In the genomic region with DNA sequence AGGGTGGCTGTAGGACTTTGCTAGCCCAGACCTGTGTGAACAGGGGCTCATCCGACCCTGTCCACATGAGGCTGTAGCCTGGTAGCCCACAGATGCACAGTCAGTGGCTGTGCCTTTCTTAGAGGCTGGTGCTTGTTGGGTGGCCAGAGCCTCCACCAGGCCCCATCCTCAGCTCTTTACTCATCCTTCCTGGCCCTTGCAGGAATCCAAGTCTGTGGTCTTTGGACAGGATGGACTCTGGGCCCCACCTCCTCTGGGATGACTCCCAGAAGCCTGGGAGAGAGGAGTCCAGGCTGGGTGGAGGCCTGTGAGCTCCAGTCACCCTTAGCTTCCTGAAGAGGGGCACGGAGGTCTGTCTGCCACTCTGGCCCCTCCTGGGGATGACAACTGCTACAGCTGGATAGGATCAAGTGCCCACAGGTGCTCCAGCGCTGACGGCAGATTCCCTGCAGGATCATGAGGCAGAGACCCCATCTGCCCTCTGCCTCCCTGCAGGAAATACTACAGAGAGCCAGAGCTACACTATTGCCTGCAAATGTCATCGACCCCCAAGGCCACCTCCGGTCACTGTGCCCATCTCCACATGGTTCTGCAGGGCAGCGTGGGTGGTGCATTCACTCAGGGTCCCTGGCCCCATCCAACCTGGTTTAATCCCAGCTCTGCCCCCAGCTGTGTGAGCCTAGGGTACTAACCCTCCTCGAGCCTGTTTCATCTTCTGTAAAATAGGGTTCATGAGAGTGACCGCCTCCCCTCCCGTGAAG, we compare ENCODE assay signal across 13 cellular contexts.
A peak's percentile ranks its signal among the peaks of the same experiment; 100 is the strongest.
DNase-seq lines count a peak whose midpoint lies in the region; TF ChIP-seq lines count a peak whose summit lies in the region.
"Had no signal": no experiment of that assay in that cellular context is flagged by ENCODE, and none has a peak within 500 bp of the region (broad histone marks: within the 10 kb centered on the region; RNA-seq: fewer than 3 reads in every experiment).

No MANE protein-coding gene starts in this region.

- intact Hi-C loops in cardiac septum (cut with DNase I) (loop anchor here (10.0 kb wide), 1 partner anchor 289 kb away; no protein-coding TSS in a partner anchor), spleen (cut with DNase I; ENCODE audit: low total_unique reads) (no loop called here)

- H3K36me3 ChIP-seq in SJSA1 = no peaks in the 10 kb centered on the region
- no peaks in the 10 kb centered on the region for H3K36me3 ChIP-seq in spleen

- WGBS in spleen, 5 donors = 75 to 84% (median 77%) methylated on average over 7 to 10 of the region's 10 CpGs

- CTCF ChIA-PET in GM10248 (lab: Yijun Ruan, JAX) = interaction anchor here (0.8 to 4.2 kb wide), 10 partner anchors 9 to 315 kb away, joined by 3 to 68 read pairs (median 8); no protein-coding TSS in a partner anchor

- H3K27ac ChIP-seq in SJSA1 = no peak overlapping the region
- no peak overlapping the region for H3K27ac ChIP-seq in spleen
- H3K27ac ChIP-seq: 22Rv1 had no signal

- no peak for TF ChIP-seq CTCF in spleen (IDR thresholded peaks at IDR 0.05 in 8 of 11, conservative IDR thresholded peaks at IDR 0.05 in 3 of 11)
- no peak for TF ChIP-seq CTCF in GM10266 (IDR thresholded peaks at IDR 0.05; ENCODE audit: control insufficient read depth, insufficient read depth, low read depth, missing control alignments)
- TF ChIP-seq CTCF in GM10248 (IDR thresholded peaks at IDR 0.05; ENCODE audit: control extremely low read depth, extremely low read depth, low read depth, missing control alignments) = no peak

- DNase-seq in NCI-H82 (lab: John Stamatoyannopoulos, UW) (peak; percentile 55), NCI-H82 treated with DMSO at 0.1 percent for 48 hours (lab: John Stamatoyannopoulos, UW; ENCODE audit: unreplicated experiment) (no peak), SJSA1 (ENCODE audit: low read depth in 1 of 2, low spot score in 2 of 2) (peak; percentile 15 to 49), cardiac septum (ENCODE audit: low spot score) (peak; percentile 72), spleen (peak; percentile 67), GM10266 (ENCODE audit: extremely low spot score) (no peak), GM10248 (ENCODE audit: extremely low spot score) (no peak), HPDE6-E6E7 (ENCODE audit: extremely low spot score) (no peak)
- DNase-seq: activated naive CD4-positive, alpha-beta T cell treated with anti-CD3 and anti-CD28 coated beads, Interleukin-2, amount 10 ng/mL, durations not matched to agents 7 days and 5 days; dermis blood vessel endothelial cell; SIG-M5 had no signal

- H3K4me3 ChIP-seq in SJSA1 (no peak overlapping the region), spleen (no peak overlapping the region)
- H3K4me3 ChIP-seq: K562 had no signal

- H3K9me3 ChIP-seq in SJSA1 (replicated peaks) = no peaks in the 10 kb centered on the region
- no peaks in the 10 kb centered on the region for H3K9me3 ChIP-seq in spleen

- TF ChIP-seq POLR2A in spleen (IDR thresholded peaks at IDR 0.05) = no peak

- H3K4me1 ChIP-seq in SJSA1 (replicated peaks) = peaks cover 9% of the 10 kb centered on the region; the same call in 1 of the 2 replicates
- no peaks in the 10 kb centered on the region for H3K4me1 ChIP-seq in spleen

- POLR2A ChIA-PET in GM10248 (lab: Yijun Ruan, JAX) = no interaction called here

- H3K27me3 ChIP-seq in SJSA1 (replicated peaks) (no peaks in the 10 kb centered on the region), spleen (replicated peaks in 1 of 7) (peaks cover 0 to 6% (median 0%) of the 10 kb centered on the region in 7 donors)

Comparison
In these comparisons a context has a peak if more than half of its experiments do, and no peak if none do; other contexts are left out.
1. DNase-seq: peak in NCI-H82 (single experiment), SJSA1 (2 of 2), cardiac septum (single experiment) and spleen (single experiment); none in NCI-H82 treated with DMSO at 0.1 percent for 48 hours (single experiment), GM10266 (single experiment), GM10248 (single experiment) and HPDE6-E6E7 (single experiment).